8 cellular contexts compared by ENCODE assay signal in genomic region chr12:54588110-54588831, GRCh38. TPM values are rescaled to one million over a fixed set of nuclear protein-coding genes. Genes with fewer than 3 reads are reported as not detected.
A peak's percentile ranks its signal among the peaks of the same experiment; 100 is the strongest.
DNase-seq lines count a peak whose midpoint lies in the region; ATAC-seq and TF ChIP-seq lines count a peak whose summit lies in the region.

A gene with protein sequence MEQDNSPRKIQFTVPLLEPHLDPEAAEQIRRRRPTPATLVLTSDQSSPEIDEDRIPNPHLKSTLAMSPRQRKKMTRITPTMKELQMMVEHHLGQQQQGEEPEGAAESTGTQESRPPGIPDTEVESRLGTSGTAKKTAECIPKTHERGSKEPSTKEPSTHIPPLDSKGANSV (minus strand): TSS chr12:54588659. CDS start chr12:54588488, 171 bp downstream.

- no peak for TF ChIP-seq POLR2A in upper lobe of left lung (IDR thresholded peaks at IDR 0.05)

- H3K27ac Mint-ChIP-seq in activated CD4-positive, alpha-beta memory T cell treated with anti-CD3 and anti-CD28 coated beads, Interleukin-2, amount 10 ng/mL, durations not matched to agents 7 days and 5 days: no peak within 1 kb of the TSS
- H3K27ac Mint-ChIP-seq in activated CD4-positive, alpha-beta memory T cell treated with anti-CD3 and anti-CD28 coated beads for 36 hours: no peak within 1 kb of the TSS

- intact Hi-C loops in activated CD4-positive, alpha-beta memory T cell treated with anti-CD3 and anti-CD28 coated beads for 36 hours (cut with micrococcal nuclease): no loop called here
- intact Hi-C loops in mucosa of descending colon (cut with DNase I, micrococcal nuclease): no loop called here

- H3K9me3 Mint-ChIP-seq in activated CD4-positive, alpha-beta memory T cell treated with anti-CD3 and anti-CD28 coated beads, Interleukin-2, amount 10 ng/mL, durations not matched to agents 7 days and 5 days: no peaks in the 10 kb centered on the region
- no peaks in the 10 kb centered on the region for H3K9me3 Mint-ChIP-seq in activated CD4-positive, alpha-beta memory T cell treated with anti-CD3 and anti-CD28 coated beads for 36 hours

- H3K27ac ChIP-seq in ectodermal cell (ENCODE audit: insufficient read depth, low read depth, low read length, poor library complexity, severe bottlenecking): no peak within 1 kb of the TSS
- H3K27ac ChIP-seq in upper lobe of left lung: no peak within 1 kb of the TSS

- H3K36me3 Mint-ChIP-seq in activated CD4-positive, alpha-beta memory T cell treated with anti-CD3 and anti-CD28 coated beads, Interleukin-2, amount 10 ng/mL, durations not matched to agents 7 days and 5 days (ENCODE audit: low read depth): no peaks in the 10 kb centered on the region
- no peaks in the 10 kb centered on the region for H3K36me3 Mint-ChIP-seq in activated CD4-positive, alpha-beta memory T cell treated with anti-CD3 and anti-CD28 coated beads for 36 hours

- no peaks in the 10 kb centered on the region for H3K36me3 ChIP-seq in ectodermal cell (ENCODE audit: control insufficient read depth, insufficient read depth, low read length)
- H3K36me3 ChIP-seq in mucosa of descending colon (ENCODE audit: low read depth): no peaks in the 10 kb centered on the region
- H3K36me3 ChIP-seq in upper lobe of left lung: no peaks in the 10 kb centered on the region

- peak within 1 kb of the TSS; percentile 10 for H3K4me3 Mint-ChIP-seq in activated CD4-positive, alpha-beta memory T cell treated with anti-CD3 and anti-CD28 coated beads, Interleukin-2, amount 10 ng/mL, durations not matched to agents 7 days and 5 days
- H3K4me3 Mint-ChIP-seq in activated CD4-positive, alpha-beta memory T cell treated with anti-CD3 and anti-CD28 coated beads for 36 hours: no peak within 1 kb of the TSS

- H3K4me3 ChIP-seq in ectodermal cell (ENCODE audit: insufficient read depth, low read depth, low read length) (peak within 1 kb of the TSS; percentile 64), mucosa of descending colon (no peak within 1 kb of the TSS), upper lobe of left lung (peak within 1 kb of the TSS in 3 of 4 donors; percentile 35 to 52 (median 47))

- ATAC-seq in mucosa of descending colon: peak; percentile 59
- peak in 1 of 2 donors; percentile 62 for ATAC-seq in upper lobe of left lung (ENCODE audit: low FRiP score in 2 of 2)

- CTCF ChIA-PET in activated CD4-positive, alpha-beta memory T cell treated with anti-CD3 and anti-CD28 coated beads, Interleukin-2, amount 10 ng/mL, durations not matched to agents 7 days and 5 days (lab: Charles Lee): interaction anchor here (1.0 kb wide), 2 partner anchors 8 kb away, joined by 4 to 6 read pairs; no protein-coding TSS in a partner anchor
- CTCF ChIA-PET in activated CD4-positive, alpha-beta memory T cell treated with anti-CD3 and anti-CD28 coated beads for 36 hours (lab: Charles Lee): interaction anchor here (0.6 to 2.9 kb wide), 3 partner anchors 9 to 53 kb away, joined by 3 to 19 read pairs (median 8); no protein-coding TSS in a partner anchor

- no peak for DNase-seq in activated CD4-positive, alpha-beta memory T cell treated with anti-CD3 and anti-CD28 coated beads, Interleukin-2, amount 10 ng/mL, durations not matched to agents 7 days and 5 days
- no peak for DNase-seq in activated CD4-positive, alpha-beta memory T cell treated with anti-CD3 and anti-CD28 coated beads for 36 hours
- DNase-seq in mucosa of descending colon: peak in 1 of 3 donors; percentile 33
- DNase-seq in upper lobe of left lung: peak in 1 of 2 donors; percentile 86
- DNase-seq in GM20000 (ENCODE audit: low spot score): no peak
- DNase-seq in GDM1 (lab: John Stamatoyannopoulos, UW): no peak
- DNase-seq in SHP77 treated with DMSO at 0.1 percent for 48 hours (lab: John Stamatoyannopoulos, UW): no peak

- no peak for TF ChIP-seq EP300 in upper lobe of left lung (IDR thresholded peaks at IDR 0.05)

- H3K9me3 ChIP-seq in ectodermal cell (ENCODE audit: control insufficient read depth, low read length) (no peaks in the 10 kb centered on the region), mucosa of descending colon (no peaks in the 10 kb centered on the region), upper lobe of left lung (no peaks in the 10 kb centered on the region)

- peaks cover 75% of the 10 kb centered on the region for H3K27me3 Mint-ChIP-seq in activated CD4-positive, alpha-beta memory T cell treated with anti-CD3 and anti-CD28 coated beads, Interleukin-2, amount 10 ng/mL, durations not matched to agents 7 days and 5 days
- peaks cover 52% of the 10 kb centered on the region for H3K27me3 Mint-ChIP-seq in activated CD4-positive, alpha-beta memory T cell treated with anti-CD3 and anti-CD28 coated beads for 36 hours

- H3K27me3 ChIP-seq in ectodermal cell (ENCODE audit: control insufficient read depth, insufficient read depth, low read length, poor library complexity, severe bottlenecking): peaks cover 24% of the 10 kb centered on the region
- peaks cover 0 to 17% (median 10%) of the 10 kb centered on the region in 4 donors for H3K27me3 ChIP-seq in upper lobe of left lung

- 0 to 1% methylated on average over 68 to 75 of the region's 75 CpGs for WGBS in ectodermal cell, 2 experiments
- 0 to 5% methylated on average over 7 to 22 of the region's 75 CpGs for WGBS in upper lobe of left lung, 2 donors

- TF ChIP-seq CTCF in mucosa of descending colon (IDR thresholded peaks at IDR 0.05) (no peak), upper lobe of left lung (IDR thresholded peaks at IDR 0.05) (no peak), GM20000 (IDR thresholded peaks at IDR 0.05; ENCODE audit: extremely low read depth, missing control alignments) (no peak)

- H3K4me1 ChIP-seq in ectodermal cell (ENCODE audit: control insufficient read depth, insufficient read depth, low read length) (peaks cover 32% of the 10 kb centered on the region), mucosa of descending colon (ENCODE audit: low read depth) (peaks cover 5% of the 10 kb centered on the region), upper lobe of left lung (peaks cover 11 to 17% (median 12%) of the 10 kb centered on the region in 4 donors)

- H3K4me1 Mint-ChIP-seq in activated CD4-positive, alpha-beta memory T cell treated with anti-CD3 and anti-CD28 coated beads, Interleukin-2, amount 10 ng/mL, durations not matched to agents 7 days and 5 days: peaks cover 4% of the 10 kb centered on the region
- H3K4me1 Mint-ChIP-seq in activated CD4-positive, alpha-beta memory T cell treated with anti-CD3 and anti-CD28 coated beads for 36 hours (ENCODE audit: low read depth): peaks cover 8% of the 10 kb centered on the region

- POLR2A ChIA-PET in activated CD4-positive, alpha-beta memory T cell treated with anti-CD3 and anti-CD28 coated beads, Interleukin-2, amount 10 ng/mL, durations not matched to agents 7 days and 5 days (lab: Charles Lee): no interaction called here
- POLR2A ChIA-PET in activated CD4-positive, alpha-beta memory T cell treated with anti-CD3 and anti-CD28 coated beads for 36 hours (lab: Charles Lee): no interaction called here

RNA-seq across cellular contexts. Expression of the gene that starts here (rescaled TPM):
- total RNA-seq in activated CD4-positive, alpha-beta memory T cell treated with anti-CD3 and anti-CD28 coated beads, Interleukin-2, amount 10 ng/mL, durations not matched to agents 7 days and 5 days: not detected
- total RNA-seq in activated CD4-positive, alpha-beta memory T cell treated with anti-CD3 and anti-CD28 coated beads for 36 hours: not detected
- polyA plus RNA-seq in ectodermal cell (2013, experiment 1 of 4): 18.0 TPM
- 17.8 TPM for polyA plus RNA-seq in ectodermal cell (2013, experiment 2 of 4)
- polyA plus RNA-seq in ectodermal cell (2013, experiment 3 of 4): 21.5 TPM
- 27.5 TPM for polyA plus RNA-seq in ectodermal cell (2013, experiment 4 of 4)
- 10 to 100 TPM in 1 of 3 donors, under 1 TPM in 2; 0.52 to 30.0 (median 0.75) TPM for total RNA-seq in mucosa of descending colon
- total RNA-seq in upper lobe of left lung: under 1 TPM in 4 of 6 donors, not detected in 2; 0.22 to 0.89 (median 0.30) TPM
